18 cellular contexts compared by ENCODE assay signal in genomic region chr3:139457066-139457465, GRCh38. TPM values are rescaled to one million over a fixed set of nuclear protein-coding genes. Genes with fewer than 3 reads are reported as not detected.
"Had no signal": no experiment of that assay in that cellular context is flagged by ENCODE, and none has a peak within 500 bp of the region (broad histone marks: within the 10 kb centered on the region; RNA-seq: fewer than 3 reads in every experiment).

No MANE protein-coding gene starts in this region.

- FAIRE-seq: colon had no signal

- H3K27ac ChIP-seq: body of pancreas, heart right ventricle, parathyroid adenoma, spleen, testis had no signal

- H3K79me2 ChIP-seq: parathyroid adenoma had no signal

- H2AFZ ChIP-seq: parathyroid adenoma had no signal

- H3K9me3 ChIP-seq: body of pancreas, heart right ventricle, spleen, testis had no signal

- H3K4me3 ChIP-seq: body of pancreas, heart right ventricle, spleen, testis had no signal

- H3K36me3 ChIP-seq: heart right ventricle, spleen had no signal

- H3K27me3 ChIP-seq: body of pancreas, heart right ventricle, spleen, testis had no signal

- H3K9ac ChIP-seq: parathyroid adenoma had no signal

- DNase-seq: activated CD4-positive, alpha-beta T cell treated with anti-CD3 and anti-CD28 coated beads for 48 hours; activated CD4-positive, CD25-positive, alpha-beta regulatory T cell; activated CD8-positive, alpha-beta T cell treated with anti-CD3 and anti-CD28 coated beads for 36 hours; activated naive CD4-positive, alpha-beta T cell treated with anti-CD3 and anti-CD28 coated beads for 36 hours; activated T-cell treated with anti-CD3 and anti-CD28 coated beads, Interleukin-2, amount 50 U/mL, for 24 hours; body of pancreas; central memory CD4-positive, alpha-beta T cell; heart right ventricle; mesenchymal stem cell; natural killer cell; spleen; stimulated activated CD4-positive, alpha-beta T cell treated with anti-CD3 and anti-CD28 coated beads, Interleukin-4, amount 100 ng/mL, for 4 hours; testis had no signal

- H3K4me1 ChIP-seq: parathyroid adenoma, spleen, testis had no signal

RNA-seq across cellular contexts. Expression of gene RBP2, which starts 19.2 kb away (rescaled TPM):
- total RNA-seq: activated CD8-positive, alpha-beta T cell treated with anti-CD3 and anti-CD28 coated beads for 36 hours; activated naive CD4-positive, alpha-beta T cell treated with anti-CD3 and anti-CD28 coated beads for 36 hours; body of pancreas; esophagus mucosa; heart right ventricle; natural killer cell; sciatic nerve; spleen; testis had no signal
- polyA plus RNA-seq: heart right ventricle, liver had no signal
